1 cellular context compared by ENCODE assay signal in genomic region chr19:38910488-38910887, GRCh38.
TF ChIP-seq lines count a peak whose summit lies in the region.

No MANE protein-coding gene starts in this region.

TF ChIP-seq in HEK293, 187 proteins besides CTCF, POLR2A, EP300 and RAD21 (continued from another document):
- no peak for TF ChIP-seq SALL2 (tag by site-specific recombination; IDR thresholded peaks at IDR 0.05; ENCODE audit: borderline replicate concordance)
- no peak for TF ChIP-seq PRDM2 (tag by site-specific recombination; IDR thresholded peaks at IDR 0.05; ENCODE audit: borderline replicate concordance)
